24 cellular contexts compared by ENCODE assay signal in the genomic region with DNA sequence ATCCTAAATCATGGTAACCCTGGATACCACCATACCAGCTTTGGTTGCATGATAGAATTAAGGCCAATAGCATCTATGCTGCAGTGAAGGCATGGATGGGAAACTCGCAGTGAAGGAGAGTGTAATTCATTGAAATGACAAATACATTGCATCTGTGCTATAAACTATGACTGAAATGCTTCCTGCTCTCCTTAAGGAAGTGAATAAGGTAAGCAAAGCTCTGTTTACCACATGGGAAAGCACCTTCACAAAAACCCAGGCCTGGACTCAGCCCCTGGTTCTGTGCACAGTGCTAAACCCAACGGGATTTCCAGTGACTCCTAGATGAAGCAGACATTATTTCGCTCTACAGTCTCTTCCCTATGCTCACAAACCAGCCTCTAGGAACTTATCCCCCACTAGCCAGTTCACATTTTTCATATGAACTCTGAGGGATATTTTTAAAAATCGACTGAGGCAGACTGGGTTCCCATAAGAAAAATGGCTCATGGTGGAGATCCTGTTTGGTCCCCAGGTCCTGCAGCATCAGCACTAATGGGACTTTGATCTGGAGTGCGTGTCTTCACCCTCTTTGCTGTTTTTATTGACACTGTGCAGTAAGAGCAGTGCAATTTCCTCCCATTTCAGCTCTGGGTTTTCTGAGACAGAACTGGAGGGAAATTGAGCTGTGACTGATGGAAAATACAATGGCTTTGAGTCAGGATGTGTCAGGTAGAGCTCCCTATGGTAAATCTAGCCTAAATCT.
"Had no signal": no experiment of that assay in that cellular context is flagged by ENCODE, and none has a peak within 500 bp of the region (broad histone marks: within the 10 kb centered on the region; RNA-seq: fewer than 3 reads in every experiment).

No MANE protein-coding gene starts in this region.

- H3K27ac ChIP-seq: epithelial cell of prostate, gastroesophageal sphincter, hepatocyte, skin epidermis, upper lobe of left lung, vagina, VCaP had no signal

- H3K9me3 ChIP-seq: gastroesophageal sphincter, upper lobe of left lung, vagina had no signal

- H3K4me1 ChIP-seq: gastroesophageal sphincter, upper lobe of left lung, vagina had no signal

- DNase-seq: activated CD4-positive, alpha-beta T cell treated with anti-CD3 and anti-CD28 coated beads for 48 hours; activated CD4-positive, alpha-beta T cell treated with anti-CD3 and anti-CD28 coated beads, Interleukin-2, amount 50 U/mL, for 48 hours; activated CD8-positive, alpha-beta memory T cell treated with anti-CD3 and anti-CD28 coated beads for 24 hours; activated effector memory CD4-positive, alpha-beta T cell treated with Interleukin-2 at 50 U/mL for 16 hours; activated naive CD4-positive, alpha-beta T cell treated with Interleukin-2 at 50 U/mL for 16 hours; anterior cingulate cortex; dermis blood vessel endothelial cell; effector CD4-positive, alpha-beta T cell; islet precursor cell; left cardiac atrium; naive thymus-derived CD8-positive, alpha-beta T cell; stimulated activated CD4-positive, alpha-beta T cell treated with anti-CD3 and anti-CD28 coated beads, Interleukin-12 subunit alpha, Interleukin-12 subunit beta, amount 100 ng/mL, for 4 hours; stimulated activated CD4-positive, alpha-beta T cell treated with anti-CD3 and anti-CD28 coated beads, Interleukin-4, amount 100 ng/mL, for 24 hours; stimulated activated naive CD8-positive, alpha-beta T cell treated with anti-CD3 and anti-CD28 coated beads, Interleukin-15, amount 100 ng/mL, for 72 hours; substantia nigra; upper lobe of left lung had no signal

- ATAC-seq: gastroesophageal sphincter; left cardiac atrium; naive thymus-derived CD8-positive, alpha-beta T cell; sciatic nerve; stimulated activated effector memory CD8-positive, alpha-beta T cell treated with anti-CD3 and anti-CD28 coated beads, Interleukin-12 subunit alpha, Interleukin-12 subunit beta, amount 100 ng/mL, for 72 hours; stimulated activated naive CD8-positive, alpha-beta T cell treated with anti-CD3 and anti-CD28 coated beads, Interleukin-15, amount 100 ng/mL, for 72 hours had no signal

- H3K4me3 ChIP-seq: gastroesophageal sphincter, hepatocyte, skin epidermis, upper lobe of left lung, vagina had no signal

- H3K27me3 ChIP-seq: gastroesophageal sphincter, hepatocyte, upper lobe of left lung, vagina had no signal

- H3K36me3 ChIP-seq: gastroesophageal sphincter, upper lobe of left lung, vagina had no signal
